ENCODE assay signal across 1 cellular context in the genomic region with DNA sequence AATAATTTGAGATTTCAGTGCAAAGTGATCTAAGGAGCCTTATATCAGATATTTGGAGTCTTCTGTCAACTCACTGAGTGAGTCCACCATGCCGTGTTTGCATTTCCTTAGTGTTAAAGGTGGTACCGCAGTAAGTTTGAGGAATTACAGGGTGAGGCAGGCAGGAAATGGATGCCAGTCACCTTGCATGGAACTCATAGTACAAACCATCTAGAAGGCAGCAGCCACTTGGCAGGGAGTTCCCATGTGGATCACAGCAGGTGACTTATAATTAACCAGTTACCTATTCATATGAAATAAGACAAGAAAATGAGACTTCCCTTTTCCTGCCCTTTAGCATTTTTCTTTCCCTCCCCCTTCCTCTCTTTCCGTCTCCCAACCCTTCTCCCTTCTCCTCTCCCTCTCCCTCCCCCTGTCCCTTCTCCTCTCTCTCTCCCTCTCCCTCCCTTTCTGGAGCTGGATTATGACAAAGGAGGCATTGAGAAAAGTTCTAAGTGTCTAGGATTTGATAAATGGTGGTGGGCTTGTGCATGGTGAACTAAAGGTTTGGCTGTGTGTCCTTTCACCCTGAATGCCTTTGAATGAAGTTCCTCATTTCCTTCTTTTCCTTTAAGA.
TF ChIP-seq lines count a peak whose summit lies in the region.

No MANE protein-coding gene starts in this region.

TF ChIP-seq in HEK293, 187 proteins besides CTCF, POLR2A, EP300 and RAD21 (continued from another document):
- TF ChIP-seq ZNF521 (tag by site-specific recombination; IDR thresholded peaks at IDR 0.05), result no peak
- no peak for TF ChIP-seq ZNF747 (tag by site-specific recombination; IDR thresholded peaks at IDR 0.05)
- no peak for TF ChIP-seq ZNF585B (tag by site-specific recombination; IDR thresholded peaks at IDR 0.05)
- TF ChIP-seq, protein P1, sequence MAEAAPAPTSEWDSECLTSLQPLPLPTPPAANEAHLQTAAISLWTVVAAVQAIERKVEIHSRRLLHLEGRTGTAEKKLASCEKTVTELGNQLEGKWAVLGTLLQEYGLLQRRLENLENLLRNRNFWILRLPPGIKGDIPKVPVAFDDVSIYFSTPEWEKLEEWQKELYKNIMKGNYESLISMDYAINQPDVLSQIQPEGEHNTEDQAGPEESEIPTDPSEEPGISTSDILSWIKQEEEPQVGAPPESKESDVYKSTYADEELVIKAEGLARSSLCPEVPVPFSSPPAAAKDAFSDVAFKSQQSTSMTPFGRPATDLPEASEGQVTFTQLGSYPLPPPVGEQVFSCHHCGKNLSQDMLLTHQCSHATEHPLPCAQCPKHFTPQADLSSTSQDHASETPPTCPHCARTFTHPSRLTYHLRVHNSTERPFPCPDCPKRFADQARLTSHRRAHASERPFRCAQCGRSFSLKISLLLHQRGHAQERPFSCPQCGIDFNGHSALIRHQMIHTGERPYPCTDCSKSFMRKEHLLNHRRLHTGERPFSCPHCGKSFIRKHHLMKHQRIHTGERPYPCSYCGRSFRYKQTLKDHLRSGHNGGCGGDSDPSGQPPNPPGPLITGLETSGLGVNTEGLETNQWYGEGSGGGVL (tag by site-specific recombination; IDR thresholded peaks at IDR 0.05), result peak; percentile 46
